In genomic region chr17:44200478-44201155, GRCh38 we compare ENCODE assay signal across 8 cellular contexts. TPM values are rescaled to one million over a fixed set of nuclear protein-coding genes. Genes with fewer than 3 reads are reported as not detected.
DNase-seq lines count a peak whose midpoint lies in the region; ATAC-seq and TF ChIP-seq lines count a peak whose summit lies in the region.

No MANE protein-coding gene starts in this region.

- H3K79me2 ChIP-seq in Karpas-422 (ENCODE audit: low read length), result peaks cover 23% of the 10 kb centered on the region

- H3K36me3 ChIP-seq in Karpas-422 (ENCODE audit: insufficient read depth, low read length) (no peaks in the 10 kb centered on the region; the same call in 1 of the 2 replicates), brain microvascular endothelial cell (replicated peaks) (peaks cover 12% of the 10 kb centered on the region), lung (ENCODE audit: control insufficient read depth in 2 of 2, insufficient read depth in 2 of 2, low read length in 2 of 2) (peaks cover 3 to 11% of the 10 kb centered on the region in 2 donors), urinary bladder (ENCODE audit: insufficient read depth) (no peaks in the 10 kb centered on the region)

- no peak for ATAC-seq in lung (ENCODE audit: insufficient read depth, low FRiP score)

- peak overlapping the region; percentile 91 for H3K4me2 ChIP-seq in Karpas-422 (ENCODE audit: low read depth, low read length, poor library complexity, severe bottlenecking)

- H3K4me3 ChIP-seq in Karpas-422 (ENCODE audit: low read length) (peak overlapping the region; percentile 80), brain microvascular endothelial cell (ENCODE audit: low read depth, low read length) (peak overlapping the region; percentile 64), lung (peak overlapping the region; percentile 55), urinary bladder (ENCODE audit: low read depth, low read length) (peak overlapping the region; percentile 70)

- H3K4me1 ChIP-seq in Karpas-422 (ENCODE audit: low read length) (peaks cover 26% of the 10 kb centered on the region), lung (ENCODE audit: control insufficient read depth in 2 of 2, insufficient read depth in 2 of 2, low read length in 2 of 2) (peaks cover 0 to 8% of the 10 kb centered on the region in 2 donors), urinary bladder (ENCODE audit: insufficient read depth) (no peaks in the 10 kb centered on the region)

- no peak overlapping the region for H2AFZ ChIP-seq in Karpas-422 (ENCODE audit: low read length)

- H3K9me2 ChIP-seq in Karpas-422 (replicated peaks; ENCODE audit: insufficient read depth, low read length), result no peaks in the 10 kb centered on the region

- H4K20me1 ChIP-seq in Karpas-422 (ENCODE audit: insufficient read depth, low read depth, low read length), result no peaks in the 10 kb centered on the region

- H3K9ac ChIP-seq in Karpas-422 (ENCODE audit: low read length), result peak overlapping the region; percentile 91

- DNase-seq in DMS53 (lab: John Stamatoyannopoulos, UW) (peak; percentile 80), DMS53 treated with DMSO at 0.1 percent for 48 hours (lab: John Stamatoyannopoulos, UW; ENCODE audit: unreplicated experiment) (no peak), Karpas-422 (peak; percentile 84), brain microvascular endothelial cell (no peak), lung (ENCODE audit: low spot score) (no peak), activated gamma-delta T cell (lab: John Stamatoyannopoulos, UW) (no peak), ACHN (no peak)

- no peaks in the 10 kb centered on the region for H3K9me3 ChIP-seq in Karpas-422 (ENCODE audit: low read length)
- H3K9me3 ChIP-seq in lung (ENCODE audit: control insufficient read depth in 2 of 2, insufficient read depth in 1 of 2, low read length in 1 of 2), result no peaks in the 10 kb centered on the region

- in situ Hi-C loops in brain microvascular endothelial cell (cut with HindIII; ENCODE audit: low pct_ligation_motif_present, low sequenced_read_pairs), result loop anchor here (10.0 kb wide), 1 partner anchor 124 kb away; the partner anchor contains the start of gene SLC25A39
- in situ Hi-C loops in ACHN (cut with HindIII; ENCODE audit: low pct_ligation_motif_present, low pct_unique_long_range_greater_than_20kb, low sequenced_read_pairs), result loop anchor here (10.0 kb wide), 1 partner anchor 124 kb away; the partner anchor contains the start of gene SLC25A39

- 5 to 7% methylated on average over 23 to 36 of the region's 36 CpGs for WGBS in lung, 2 donors
- 4% methylated on average over 36 of the region's 36 CpGs for WGBS in urinary bladder

- no peaks in the 10 kb centered on the region for H3K27me3 ChIP-seq in Karpas-422 (ENCODE audit: low read length)
- no peaks in the 10 kb centered on the region for H3K27me3 ChIP-seq in brain microvascular endothelial cell (replicated peaks)
- no peaks in the 10 kb centered on the region for H3K27me3 ChIP-seq in lung (ENCODE audit: control insufficient read depth, insufficient read depth)

- no peak for TF ChIP-seq CTCF in brain microvascular endothelial cell (IDR thresholded peaks at IDR 0.05; ENCODE audit: low read depth, low read length, missing control alignments)
- TF ChIP-seq CTCF in lung (IDR thresholded peaks at IDR 0.05; ENCODE audit: control extremely low read depth, extremely low read depth), result no peak

- H3K27ac ChIP-seq in Karpas-422 (ENCODE audit: low read length), result peak overlapping the region; percentile 94
- H3K27ac ChIP-seq in brain microvascular endothelial cell, result peak overlapping the region; percentile 81
- peak overlapping the region; percentile 83 to 97 for H3K27ac ChIP-seq in lung (ENCODE audit: low read depth in 1 of 2, low read length in 1 of 2)
- peak overlapping the region; percentile 88 for H3K27ac ChIP-seq in urinary bladder (ENCODE audit: low read depth)

RNA-seq across cellular contexts. Expression of gene ATXN7L3, which starts 0.9 kb away (rescaled TPM):
- total RNA-seq in Karpas-422 (2014; rRNA removed; shearing (Covaris generic); ENCODE audit: low replicate concordance), result 29.0 and 54.7 TPM in 2 replicates
- total RNA-seq in lung (10 to 100 TPM; 30.1 to 70.6 TPM), urinary bladder (20.0 TPM)
- polyA plus RNA-seq in lung (10 to 100 TPM; 50.4 to 50.7 TPM), urinary bladder (47.4 TPM)

RNA-seq across cellular contexts. Expression of gene TMUB2, which starts 13.8 kb away (rescaled TPM):
- 29.3 and 36.5 TPM in 2 replicates for total RNA-seq in Karpas-422 (2014; rRNA removed; shearing (Covaris generic); ENCODE audit: low replicate concordance)
- 10 to 100 TPM; 32.1 to 36.9 TPM for total RNA-seq in lung
- 10 to 100 TPM; 37.5 to 40.2 TPM for polyA plus RNA-seq in lung
- 20.2 TPM for total RNA-seq in urinary bladder
- polyA plus RNA-seq in urinary bladder, result 48.7 TPM

RNA-seq across cellular contexts. Expression of gene UBTF, which starts 18.9 kb away (rescaled TPM):
- total RNA-seq in Karpas-422 (2014; rRNA removed; shearing (Covaris generic); ENCODE audit: low replicate concordance), result 57.8 and 150 TPM in 2 replicates
- total RNA-seq in lung (10 to 100 TPM; 70.7 to 75.5 TPM), urinary bladder (54.4 TPM)
- polyA plus RNA-seq in lung (10 to 100 TPM; 31.9 to 33.8 TPM), urinary bladder (76.9 TPM)

RNA-seq across cellular contexts. Expression of gene ASB16, which starts 30.1 kb away (rescaled TPM):
- not detected in 2 replicates for total RNA-seq in Karpas-422 (2014; rRNA removed; shearing (Covaris generic); ENCODE audit: low replicate concordance)
- total RNA-seq in lung (under 1 TPM in 1 of 2 donors, not detected in 1; 0.11 TPM), urinary bladder (0.69 TPM)
- polyA plus RNA-seq in lung (under 1 TPM; 0.10 TPM), urinary bladder (1.2 TPM)

RNA-seq across cellular contexts. Expression of gene HROB, which starts 58.9 kb away (rescaled TPM):
- total RNA-seq in Karpas-422 (2014; rRNA removed; shearing (Covaris generic); ENCODE audit: low replicate concordance), result 3.7 and 4.6 TPM in 2 replicates
- total RNA-seq in lung (1 to 10 TPM in 1 of 2 donors, under 1 TPM in 1; 0.88 to 1.3 TPM), urinary bladder (1.5 TPM)
- polyA plus RNA-seq in lung (under 1 TPM; 0.61 to 0.87 TPM), urinary bladder (0.87 TPM)

Comparison
In these comparisons a context has a peak if more than half of its experiments do, and no peak if none do; other contexts are left out.
1. DNase-seq: peak in DMS53 (single experiment) and Karpas-422 (single experiment); none in DMS53 treated with DMSO at 0.1 percent for 48 hours (single experiment), brain microvascular endothelial cell (single experiment), lung (single experiment), activated gamma-delta T cell (single experiment) and ACHN (single experiment).
2. Peak in every context shown above with its lines, with median percentiles within 50 percentile points of each other: H3K27ac ChIP-seq and H3K4me3 ChIP-seq.